Comparison of ENCODE assay signal across 1 cellular context in genomic region chr13:102718746-102719145, GRCh38.
TF ChIP-seq lines count a peak whose summit lies in the region.

No MANE protein-coding gene starts in this region.

TF ChIP-seq in GM23338, 12 proteins besides CTCF, POLR2A, EP300 and RAD21 (continued from another document):
- TF ChIP-seq ZNF462 (CRISPR knock-in tag; IDR thresholded peaks at IDR 0.05) (no peak), JUNB (IDR thresholded peaks at IDR 0.05; ENCODE audit: unreplicated experiment) (no peak), CREB1 (CRISPR knock-in tag; IDR thresholded peaks at IDR 0.05; ENCODE audit: low read depth) (no peak), EZH2phosphoT487 (IDR thresholded peaks at IDR 0.05; ENCODE audit: unreplicated experiment) (no peak)
